Comparison of ENCODE assay signal across 1 cellular context in the genomic region with DNA sequence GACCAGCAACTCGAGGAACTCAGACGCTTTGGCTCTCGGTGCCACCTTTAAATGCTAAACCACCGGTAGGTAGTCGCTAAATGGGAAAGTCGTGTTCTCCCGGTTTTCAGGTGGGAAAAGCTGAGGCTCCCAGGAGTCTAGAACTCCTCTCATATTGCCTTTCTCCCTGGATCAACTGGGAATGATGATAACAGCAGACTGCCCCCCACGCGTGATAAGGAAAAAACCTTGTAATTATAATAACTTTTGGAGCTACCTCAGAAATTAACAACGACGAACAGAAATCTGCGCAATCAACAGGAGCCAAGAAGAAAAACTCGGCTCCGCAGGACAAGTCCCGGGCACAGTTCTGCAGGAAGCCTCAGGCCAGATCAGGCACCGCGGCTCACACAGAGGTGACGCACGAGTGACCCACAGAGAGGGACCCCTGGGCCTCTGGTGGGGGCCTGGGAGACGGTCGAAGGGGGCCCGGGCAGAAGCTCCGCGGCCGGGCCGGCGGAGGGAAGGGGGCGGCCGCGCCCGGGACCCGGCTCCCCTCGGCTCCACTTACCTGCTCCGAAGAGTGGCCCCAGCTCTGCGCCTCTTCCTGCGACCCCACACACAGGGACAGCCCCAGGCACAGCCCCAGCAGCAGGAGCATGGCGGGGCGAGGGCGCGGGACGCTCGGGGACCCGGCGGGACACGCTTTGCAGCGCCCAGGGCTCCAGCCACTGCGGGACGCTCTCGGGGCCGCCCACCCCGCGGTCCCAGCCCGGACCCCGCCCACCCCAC.
A peak's percentile ranks its signal among the peaks of the same experiment; 100 is the strongest.
TF ChIP-seq lines count a peak whose summit lies in the region.

A gene (minus strand): TSS at position 714 of the 771 bp plus-strand sequence. CDS start 74 bp downstream, at position 640.

TF ChIP-seq in HepG2, 621 proteins besides CTCF, POLR2A, EP300 and RAD21 (continued from another document):
- TF ChIP-seq, protein P1, sequence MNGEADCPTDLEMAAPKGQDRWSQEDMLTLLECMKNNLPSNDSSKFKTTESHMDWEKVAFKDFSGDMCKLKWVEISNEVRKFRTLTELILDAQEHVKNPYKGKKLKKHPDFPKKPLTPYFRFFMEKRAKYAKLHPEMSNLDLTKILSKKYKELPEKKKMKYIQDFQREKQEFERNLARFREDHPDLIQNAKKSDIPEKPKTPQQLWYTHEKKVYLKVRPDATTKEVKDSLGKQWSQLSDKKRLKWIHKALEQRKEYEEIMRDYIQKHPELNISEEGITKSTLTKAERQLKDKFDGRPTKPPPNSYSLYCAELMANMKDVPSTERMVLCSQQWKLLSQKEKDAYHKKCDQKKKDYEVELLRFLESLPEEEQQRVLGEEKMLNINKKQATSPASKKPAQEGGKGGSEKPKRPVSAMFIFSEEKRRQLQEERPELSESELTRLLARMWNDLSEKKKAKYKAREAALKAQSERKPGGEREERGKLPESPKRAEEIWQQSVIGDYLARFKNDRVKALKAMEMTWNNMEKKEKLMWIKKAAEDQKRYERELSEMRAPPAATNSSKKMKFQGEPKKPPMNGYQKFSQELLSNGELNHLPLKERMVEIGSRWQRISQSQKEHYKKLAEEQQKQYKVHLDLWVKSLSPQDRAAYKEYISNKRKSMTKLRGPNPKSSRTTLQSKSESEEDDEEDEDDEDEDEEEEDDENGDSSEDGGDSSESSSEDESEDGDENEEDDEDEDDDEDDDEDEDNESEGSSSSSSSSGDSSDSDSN (CRISPR knock-in tag; IDR thresholded peaks at IDR 0.05): 0 out of 2 replicates have a peak, but pooled peaks have one; percentile 29
- TF ChIP-seq ZNF543 (CRISPR knock-in tag; IDR thresholded peaks at IDR 0.05): no peak
- TF ChIP-seq, protein P2, sequence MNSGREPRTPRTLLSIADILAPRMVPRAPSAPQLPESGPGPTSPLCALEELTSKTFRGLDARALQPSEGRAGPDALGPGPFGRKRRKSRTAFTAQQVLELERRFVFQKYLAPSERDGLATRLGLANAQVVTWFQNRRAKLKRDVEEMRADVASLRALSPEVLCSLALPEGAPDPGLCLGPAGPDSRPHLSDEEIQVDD (CRISPR knock-in tag; IDR thresholded peaks at IDR 0.05; ENCODE audit: borderline replicate concordance): no peak
- 0 out of 2 replicates have a peak, but pooled peaks have one; percentile 31 for TF ChIP-seq ZBTB7B (CRISPR knock-in tag; IDR thresholded peaks at IDR 0.05)
- TF ChIP-seq, protein P3, sequence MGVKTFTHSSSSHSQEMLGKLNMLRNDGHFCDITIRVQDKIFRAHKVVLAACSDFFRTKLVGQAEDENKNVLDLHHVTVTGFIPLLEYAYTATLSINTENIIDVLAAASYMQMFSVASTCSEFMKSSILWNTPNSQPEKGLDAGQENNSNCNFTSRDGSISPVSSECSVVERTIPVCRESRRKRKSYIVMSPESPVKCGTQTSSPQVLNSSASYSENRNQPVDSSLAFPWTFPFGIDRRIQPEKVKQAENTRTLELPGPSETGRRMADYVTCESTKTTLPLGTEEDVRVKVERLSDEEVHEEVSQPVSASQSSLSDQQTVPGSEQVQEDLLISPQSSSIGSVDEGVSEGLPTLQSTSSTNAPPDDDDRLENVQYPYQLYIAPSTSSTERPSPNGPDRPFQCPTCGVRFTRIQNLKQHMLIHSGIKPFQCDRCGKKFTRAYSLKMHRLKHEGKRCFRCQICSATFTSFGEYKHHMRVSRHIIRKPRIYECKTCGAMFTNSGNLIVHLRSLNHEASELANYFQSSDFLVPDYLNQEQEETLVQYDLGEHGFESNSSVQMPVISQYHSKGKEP (CRISPR knock-in tag; IDR thresholded peaks at IDR 0.05): no peak
- TF ChIP-seq SRY (CRISPR knock-in tag; IDR thresholded peaks at IDR 0.05): no peak
- TF ChIP-seq ZNF7 (CRISPR knock-in tag; IDR thresholded peaks at IDR 0.05): no peak
- no peak for TF ChIP-seq ELF4 (CRISPR knock-in tag; IDR thresholded peaks at IDR 0.05; ENCODE audit: borderline replicate concordance)
- TF ChIP-seq, protein P4, sequence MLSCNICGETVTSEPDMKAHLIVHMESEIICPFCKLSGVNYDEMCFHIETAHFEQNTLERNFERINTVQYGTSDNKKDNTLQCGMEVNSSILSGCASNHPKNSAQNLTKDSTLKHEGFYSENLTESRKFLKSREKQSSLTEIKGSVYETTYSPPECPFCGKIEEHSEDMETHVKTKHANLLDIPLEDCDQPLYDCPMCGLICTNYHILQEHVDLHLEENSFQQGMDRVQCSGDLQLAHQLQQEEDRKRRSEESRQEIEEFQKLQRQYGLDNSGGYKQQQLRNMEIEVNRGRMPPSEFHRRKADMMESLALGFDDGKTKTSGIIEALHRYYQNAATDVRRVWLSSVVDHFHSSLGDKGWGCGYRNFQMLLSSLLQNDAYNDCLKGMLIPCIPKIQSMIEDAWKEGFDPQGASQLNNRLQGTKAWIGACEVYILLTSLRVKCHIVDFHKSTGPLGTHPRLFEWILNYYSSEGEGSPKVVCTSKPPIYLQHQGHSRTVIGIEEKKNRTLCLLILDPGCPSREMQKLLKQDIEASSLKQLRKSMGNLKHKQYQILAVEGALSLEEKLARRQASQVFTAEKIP (CRISPR knock-in tag; IDR thresholded peaks at IDR 0.05; ENCODE audit: borderline replicate concordance): no peak
- no peak for TF ChIP-seq MTF1 (CRISPR knock-in tag; IDR thresholded peaks at IDR 0.05)
- TF ChIP-seq ZNF781 (CRISPR knock-in tag; IDR thresholded peaks at IDR 0.05; ENCODE audit: borderline replicate concordance, not compliant biosample characterization): no peak
- no peak for TF ChIP-seq MAFG (CRISPR knock-in tag; IDR thresholded peaks at IDR 0.05)
- no peak for TF ChIP-seq SIX1 (CRISPR knock-in tag; IDR thresholded peaks at IDR 0.05; ENCODE audit: borderline replicate concordance)
TF ChIP-seq in HepG2: peak in this region for 5.
